9 cellular contexts compared by ENCODE assay signal in genomic region chr11:127470485-127470884, GRCh38.
DNase-seq lines count a peak whose midpoint lies in the region; ATAC-seq and TF ChIP-seq lines count a peak whose summit lies in the region.
"Had no signal": no experiment of that assay in that cellular context is flagged by ENCODE, and none has a peak within 500 bp of the region (broad histone marks: within the 10 kb centered on the region; RNA-seq: fewer than 3 reads in every experiment).

No MANE protein-coding gene starts in this region.

- H3K27me3 Mint-ChIP-seq in activated CD8-positive, alpha-beta T cell treated with anti-CD3 and anti-CD28 coated beads for 36 hours: no peaks in the 10 kb centered on the region
- no peaks in the 10 kb centered on the region for H3K27me3 Mint-ChIP-seq in activated CD8-positive, alpha-beta T cell treated with anti-CD3 and anti-CD28 coated beads, Interleukin-2, amount 10 ng/mL, durations not matched to agents 7 days and 5 days (ENCODE audit: low read depth)
- no peaks in the 10 kb centered on the region for H3K27me3 Mint-ChIP-seq in activated naive CD8-positive, alpha-beta T cell treated with anti-CD3 and anti-CD28 coated beads, Interleukin-2, amount 50 U/mL, for 24 hours
- H3K27me3 Mint-ChIP-seq: dendritic cell treated with granulocyte-macrophage colony-stimulating factor and Interleukin-4, amounts not matched to agents 40 ng/mL and 50 ng/mL, for 4 days had no signal

- CTCF ChIA-PET in activated CD8-positive, alpha-beta T cell treated with anti-CD3 and anti-CD28 coated beads for 36 hours (lab: Charles Lee): interaction anchor here (0.7 to 1.0 kb wide), 5 partner anchors 23 to 117 kb away, joined by 3 to 4 read pairs (median 3); no protein-coding TSS in a partner anchor
- CTCF ChIA-PET in activated CD8-positive, alpha-beta T cell treated with anti-CD3 and anti-CD28 coated beads, Interleukin-2, amount 10 ng/mL, durations not matched to agents 7 days and 5 days (lab: Charles Lee): interaction anchor here (0.8 to 2.0 kb wide), 4 partner anchors 10 to 213 kb away, joined by 3 to 4 read pairs (median 4); no protein-coding TSS in a partner anchor

- peak; percentile 51 for ATAC-seq in activated CD8-positive, alpha-beta T cell treated with anti-CD3 and anti-CD28 coated beads for 36 hours
- no peak for ATAC-seq in activated CD8-positive, alpha-beta T cell treated with anti-CD3 and anti-CD28 coated beads, Interleukin-2, amount 10 ng/mL, durations not matched to agents 7 days and 5 days
- ATAC-seq in HG03342 (IDR thresholded peaks at IDR 0.05; ENCODE audit: unreplicated experiment): peak; percentile 83
- no peak for ATAC-seq in activated naive CD8-positive, alpha-beta T cell treated with anti-CD3 and anti-CD28 coated beads, Interleukin-2, amount 50 U/mL, for 24 hours
- ATAC-seq in HG03469 (IDR thresholded peaks at IDR 0.05; ENCODE audit: unreplicated experiment): no peak

- H3K27ac Mint-ChIP-seq in activated CD8-positive, alpha-beta T cell treated with anti-CD3 and anti-CD28 coated beads for 36 hours: no peak overlapping the region
- no peak overlapping the region for H3K27ac Mint-ChIP-seq in activated CD8-positive, alpha-beta T cell treated with anti-CD3 and anti-CD28 coated beads, Interleukin-2, amount 10 ng/mL, durations not matched to agents 7 days and 5 days
- no peak overlapping the region for H3K27ac Mint-ChIP-seq in activated naive CD8-positive, alpha-beta T cell treated with anti-CD3 and anti-CD28 coated beads, Interleukin-2, amount 50 U/mL, for 24 hours
- H3K27ac Mint-ChIP-seq: dendritic cell treated with granulocyte-macrophage colony-stimulating factor and Interleukin-4, amounts not matched to agents 40 ng/mL and 50 ng/mL, for 4 days had no signal

- no peak overlapping the region for H3K4me3 Mint-ChIP-seq in activated CD8-positive, alpha-beta T cell treated with anti-CD3 and anti-CD28 coated beads for 36 hours
- H3K4me3 Mint-ChIP-seq in activated CD8-positive, alpha-beta T cell treated with anti-CD3 and anti-CD28 coated beads, Interleukin-2, amount 10 ng/mL, durations not matched to agents 7 days and 5 days: no peak overlapping the region
- no peak overlapping the region for H3K4me3 Mint-ChIP-seq in activated naive CD8-positive, alpha-beta T cell treated with anti-CD3 and anti-CD28 coated beads, Interleukin-2, amount 50 U/mL, for 24 hours
- H3K4me3 Mint-ChIP-seq: dendritic cell treated with granulocyte-macrophage colony-stimulating factor and Interleukin-4, amounts not matched to agents 40 ng/mL and 50 ng/mL, for 4 days had no signal

- no peaks in the 10 kb centered on the region for H3K36me3 Mint-ChIP-seq in activated CD8-positive, alpha-beta T cell treated with anti-CD3 and anti-CD28 coated beads for 36 hours (ENCODE audit: low read depth)
- H3K36me3 Mint-ChIP-seq in activated CD8-positive, alpha-beta T cell treated with anti-CD3 and anti-CD28 coated beads, Interleukin-2, amount 10 ng/mL, durations not matched to agents 7 days and 5 days (ENCODE audit: low read depth): no peaks in the 10 kb centered on the region
- no peaks in the 10 kb centered on the region for H3K36me3 Mint-ChIP-seq in activated naive CD8-positive, alpha-beta T cell treated with anti-CD3 and anti-CD28 coated beads, Interleukin-2, amount 50 U/mL, for 24 hours (ENCODE audit: low read depth)

- intact Hi-C loops in activated CD8-positive, alpha-beta T cell treated with anti-CD3 and anti-CD28 coated beads for 36 hours (cut with micrococcal nuclease): no loop called here

- DNase-seq in activated CD8-positive, alpha-beta T cell treated with anti-CD3 and anti-CD28 coated beads for 36 hours: peak; percentile 26
- DNase-seq in activated CD8-positive, alpha-beta T cell treated with anti-CD3 and anti-CD28 coated beads, Interleukin-2, amount 10 ng/mL, durations not matched to agents 7 days and 5 days: no peak
- DNase-seq in activated naive CD8-positive, alpha-beta T cell treated with anti-CD3 and anti-CD28 coated beads, Interleukin-2, amount 50 U/mL, for 24 hours: peak; percentile 5
- DNase-seq in stimulated activated CD8-positive, alpha-beta memory T cell treated with anti-CD3 and anti-CD28 coated beads, Interleukin-4, amount 100 ng/mL, for 48 hours: peak; percentile 23
- no peak for DNase-seq in activated CD4-positive, alpha-beta T cell treated with anti-CD3 and anti-CD28 coated beads for 4 hours
- DNase-seq in DMS114 treated with DMSO at 0.1 percent for 48 hours (lab: John Stamatoyannopoulos, UW; ENCODE audit: unreplicated experiment): no peak

- H3K9me3 Mint-ChIP-seq in activated CD8-positive, alpha-beta T cell treated with anti-CD3 and anti-CD28 coated beads for 36 hours: no peaks in the 10 kb centered on the region
- H3K9me3 Mint-ChIP-seq in activated CD8-positive, alpha-beta T cell treated with anti-CD3 and anti-CD28 coated beads, Interleukin-2, amount 10 ng/mL, durations not matched to agents 7 days and 5 days (ENCODE audit: insufficient read depth): no peaks in the 10 kb centered on the region
- no peaks in the 10 kb centered on the region for H3K9me3 Mint-ChIP-seq in activated naive CD8-positive, alpha-beta T cell treated with anti-CD3 and anti-CD28 coated beads, Interleukin-2, amount 50 U/mL, for 24 hours
- H3K9me3 Mint-ChIP-seq: dendritic cell treated with granulocyte-macrophage colony-stimulating factor and Interleukin-4, amounts not matched to agents 40 ng/mL and 50 ng/mL, for 4 days had no signal

- POLR2A ChIA-PET in activated CD8-positive, alpha-beta T cell treated with anti-CD3 and anti-CD28 coated beads for 36 hours (lab: Charles Lee): no interaction called here
- POLR2A ChIA-PET in activated CD8-positive, alpha-beta T cell treated with anti-CD3 and anti-CD28 coated beads, Interleukin-2, amount 10 ng/mL, durations not matched to agents 7 days and 5 days (lab: Charles Lee): no interaction called here

- peak; percentile 37 for TF ChIP-seq CTCF in activated CD8-positive, alpha-beta T cell treated with anti-CD3 and anti-CD28 coated beads for 36 hours (IDR thresholded peaks at IDR 0.05)

- H3K4me1 Mint-ChIP-seq in activated CD8-positive, alpha-beta T cell treated with anti-CD3 and anti-CD28 coated beads for 36 hours (ENCODE audit: low read depth): peaks cover 2% of the 10 kb centered on the region
- H3K4me1 Mint-ChIP-seq in activated CD8-positive, alpha-beta T cell treated with anti-CD3 and anti-CD28 coated beads, Interleukin-2, amount 10 ng/mL, durations not matched to agents 7 days and 5 days (ENCODE audit: low read depth): peaks cover 4% of the 10 kb centered on the region
- no peaks in the 10 kb centered on the region for H3K4me1 Mint-ChIP-seq in activated naive CD8-positive, alpha-beta T cell treated with anti-CD3 and anti-CD28 coated beads, Interleukin-2, amount 50 U/mL, for 24 hours

Comparison
In these comparisons a context has a peak if more than half of its experiments do, and no peak if none do; other contexts are left out.
1. ATAC-seq: peak in activated CD8-positive, alpha-beta T cell treated with anti-CD3 and anti-CD28 coated beads for 36 hours (single experiment) and HG03342 (single experiment); none in activated CD8-positive, alpha-beta T cell treated with anti-CD3 and anti-CD28 coated beads, Interleukin-2, amount 10 ng/mL, durations not matched to agents 7 days and 5 days (single experiment), activated naive CD8-positive, alpha-beta T cell treated with anti-CD3 and anti-CD28 coated beads, Interleukin-2, amount 50 U/mL, for 24 hours (single experiment) and HG03469 (single experiment).
2. DNase-seq: peak in activated CD8-positive, alpha-beta T cell treated with anti-CD3 and anti-CD28 coated beads for 36 hours (single experiment), activated naive CD8-positive, alpha-beta T cell treated with anti-CD3 and anti-CD28 coated beads, Interleukin-2, amount 50 U/mL, for 24 hours (single experiment) and stimulated activated CD8-positive, alpha-beta memory T cell treated with anti-CD3 and anti-CD28 coated beads, Interleukin-4, amount 100 ng/mL, for 48 hours (single experiment); none in activated CD8-positive, alpha-beta T cell treated with anti-CD3 and anti-CD28 coated beads, Interleukin-2, amount 10 ng/mL, durations not matched to agents 7 days and 5 days (single experiment), activated CD4-positive, alpha-beta T cell treated with anti-CD3 and anti-CD28 coated beads for 4 hours (0 of 2) and DMS114 treated with DMSO at 0.1 percent for 48 hours (single experiment).